ENCODE assay signal across 12 cellular contexts in genomic region chr18:79751918-79752578, GRCh38. TPM values are rescaled to one million over a fixed set of nuclear protein-coding genes. Genes with fewer than 3 reads are reported as not detected.
DNase-seq lines count a peak whose midpoint lies in the region; ATAC-seq and TF ChIP-seq lines count a peak whose summit lies in the region.
"Not testable (repeated sequence)": the region's sequence is repeated elsewhere in the genome, so short reads cannot be mapped to it uniquely, and the experiment has no call there.
"Had no signal": no experiment of that assay in that cellular context is flagged by ENCODE, and none has a peak within 500 bp of the region (broad histone marks: within the 10 kb centered on the region; RNA-seq: fewer than 3 reads in every experiment).

No MANE protein-coding gene starts in this region.

- H3K27me3 Mint-ChIP-seq in activated naive CD8-positive, alpha-beta T cell treated with anti-CD3 and anti-CD28 coated beads, Interleukin-2, amount 10 ng/mL, durations not matched to agents 7 days and 5 days; endodermal cell (ENCODE audit: insufficient read depth); glutamatergic neuron (ENCODE audit: unreplicated experiment): not testable (repeated sequence)

- H3F3A ChIP-seq in PC-3 (ENCODE audit: low read length, unreplicated experiment) = not testable (repeated sequence)

- H3K27ac Mint-ChIP-seq in activated naive CD8-positive, alpha-beta T cell treated with anti-CD3 and anti-CD28 coated beads, Interleukin-2, amount 10 ng/mL, durations not matched to agents 7 days and 5 days; endodermal cell; glutamatergic neuron (ENCODE audit: unreplicated experiment): not testable (repeated sequence)

- H3K36me3 Mint-ChIP-seq in activated naive CD8-positive, alpha-beta T cell treated with anti-CD3 and anti-CD28 coated beads, Interleukin-2, amount 10 ng/mL, durations not matched to agents 7 days and 5 days = peaks cover 28% of the 10 kb centered on the region
- H3K36me3 Mint-ChIP-seq in endodermal cell (ENCODE audit: low read depth) (peaks cover 47% of the 10 kb centered on the region), glutamatergic neuron (ENCODE audit: unreplicated experiment) (peaks cover 14% of the 10 kb centered on the region)

- not testable (repeated sequence) for H3K9me2 ChIP-seq in PC-3 (replicated peaks; ENCODE audit: low read length)

- POLR2A ChIA-PET in PC-3 (lab: Charles Lee; ENCODE audit: unreplicated experiment); activated naive CD8-positive, alpha-beta T cell treated with anti-CD3 and anti-CD28 coated beads, Interleukin-2, amount 10 ng/mL, durations not matched to agents 7 days and 5 days (lab: Charles Lee): not testable (repeated sequence)

- H3K4me3 ChIP-seq in PC-3 (ENCODE audit: low read length); endodermal cell (ENCODE audit: low read length); transverse colon: not testable (repeated sequence)
- H3K4me3 ChIP-seq in mucosa of rectum (ENCODE audit: low read length in 2 of 2) = peak overlapping the region in 1 of 2 donors; percentile 5

- not testable (repeated sequence) for H3K27ac ChIP-seq in PC-3 (ENCODE audit: low read length); endodermal cell (ENCODE audit: low read depth, low read length)
- H3K27ac ChIP-seq in mucosa of rectum (ENCODE audit: low read depth in 2 of 2, low read length in 2 of 2) = peak overlapping the region; percentile 69 to 76
- H3K27ac ChIP-seq in transverse colon = peak overlapping the region; percentile 27 to 71 (median 68)

- in situ Hi-C loops in transverse colon (cut with MboI; ENCODE audit: low pct_ligation_motif_present in 1 of 4, low pct_unique_long_range_greater_than_20kb in 1 of 4, low sequenced_read_pairs in 3 of 4) = not testable (repeated sequence)

- H3K4me1 ChIP-seq in PC-3 (ENCODE audit: insufficient read depth, low read length); endodermal cell (ENCODE audit: control insufficient read depth, insufficient read depth, low read length); transverse colon: not testable (repeated sequence)
- peaks cover 11 to 13% of the 10 kb centered on the region in 2 donors for H3K4me1 ChIP-seq in mucosa of rectum (ENCODE audit: control insufficient read depth in 2 of 2, insufficient read depth in 2 of 2, low read length in 2 of 2)

- H3K9me3 ChIP-seq in PC-3 (ENCODE audit: low read length); endodermal cell (ENCODE audit: control insufficient read depth, low read length); mucosa of rectum (ENCODE audit: control insufficient read depth in 2 of 2, low read length in 2 of 2); transverse colon: not testable (repeated sequence)

- H3K36me3 ChIP-seq in PC-3 (ENCODE audit: low read depth, low read length) (peaks cover 17% of the 10 kb centered on the region; the same call in 1 of the 2 replicates), endodermal cell (ENCODE audit: control insufficient read depth, insufficient read depth, low read length) (peaks cover 27% of the 10 kb centered on the region), mucosa of rectum (ENCODE audit: control insufficient read depth in 2 of 2, insufficient read depth in 2 of 2, low read length in 2 of 2) (peaks cover 37 to 45% of the 10 kb centered on the region in 2 donors), transverse colon (peaks cover 0 to 20% (median 10%) of the 10 kb centered on the region in 4 donors)

- BruUV-seq in PC-3 (replicated peaks; lab: Mats Ljungman, UMichigan) = not testable (repeated sequence)

- not testable (repeated sequence) for H3K79me2 ChIP-seq in PC-3 (ENCODE audit: low read length)

- 94 to 100% methylated on average over 3 to 15 of the region's 20 CpGs for WGBS in endodermal cell (ENCODE audit: insufficient coverage in 1 of 2, insufficient read length in 1 of 2), 2 experiments
- WGBS in transverse colon (ENCODE audit: low coverage in 1 of 2), 2 donors = 81% methylated on average over 14 of the region's 20 CpGs; no CpG with 5 or more reads in 1 of the 2 donors

- intact Hi-C loops in PC-3 (cut with micrococcal nuclease); posterior vena cava (cut with DNase I); transverse colon (cut with DNase I; ENCODE audit: low total_unique reads): not testable (repeated sequence)

- H3K4me3 Mint-ChIP-seq in activated naive CD8-positive, alpha-beta T cell treated with anti-CD3 and anti-CD28 coated beads, Interleukin-2, amount 10 ng/mL, durations not matched to agents 7 days and 5 days; endodermal cell; glutamatergic neuron (ENCODE audit: unreplicated experiment): not testable (repeated sequence)

- not testable (repeated sequence) for TF ChIP-seq POLR2A in transverse colon (IDR thresholded peaks at IDR 0.05)

- H3K4me2 ChIP-seq in PC-3 (ENCODE audit: low read length) = not testable (repeated sequence)

- H4K20me1 ChIP-seq in PC-3 (ENCODE audit: low read length) = not testable (repeated sequence)

- not testable (repeated sequence) for H3K27me3 ChIP-seq in PC-3 (ENCODE audit: low read length); endodermal cell (ENCODE audit: control insufficient read depth, insufficient read depth, low read length, poor library complexity, severe bottlenecking); mucosa of rectum (ENCODE audit: control insufficient read depth in 2 of 2, insufficient read depth in 2 of 2, low read length in 2 of 2); transverse colon

- TF ChIP-seq EP300 in transverse colon (IDR thresholded peaks at IDR 0.05; ENCODE audit: low read depth) = not testable (repeated sequence)

- peak; percentile 42 for TF ChIP-seq CTCF in PC-3 (conservative IDR thresholded peaks at IDR 0.05; ENCODE audit: low read depth, low read length)
- TF ChIP-seq CTCF in endodermal cell (conservative IDR thresholded peaks at IDR 0.05) = peak; percentile 66
- TF ChIP-seq CTCF in glutamatergic neuron (IDR thresholded peaks at IDR 0.05; ENCODE audit: partially characterized antibody, unreplicated experiment) = peak; percentile 18
- peak in 3 of 5 experiments; percentile 32 to 35 (median 33) for TF ChIP-seq CTCF in transverse colon (IDR thresholded peaks at IDR 0.05)

- not testable (repeated sequence) for H3K4me1 Mint-ChIP-seq in activated naive CD8-positive, alpha-beta T cell treated with anti-CD3 and anti-CD28 coated beads, Interleukin-2, amount 10 ng/mL, durations not matched to agents 7 days and 5 days; endodermal cell; glutamatergic neuron (ENCODE audit: low read depth, unreplicated experiment)

- CTCF ChIA-PET in PC-3 (lab: Charles Lee) = interaction anchor here (0.6 kb wide), 1 partner anchor 359 kb away, joined by 3 read pairs; no protein-coding TSS in a partner anchor

- not testable (repeated sequence) for H3K9ac ChIP-seq in PC-3 (ENCODE audit: low read length); endodermal cell (ENCODE audit: extremely low read depth, low read length, poor library complexity, severe bottlenecking); mucosa of rectum (ENCODE audit: low read depth in 1 of 2, low read length in 2 of 2)

- H2AFZ ChIP-seq in PC-3 (ENCODE audit: low read length) = not testable (repeated sequence)

- H3K9me3 Mint-ChIP-seq in activated naive CD8-positive, alpha-beta T cell treated with anti-CD3 and anti-CD28 coated beads, Interleukin-2, amount 10 ng/mL, durations not matched to agents 7 days and 5 days; endodermal cell; glutamatergic neuron (ENCODE audit: unreplicated experiment): not testable (repeated sequence)

- not testable (repeated sequence) for ATAC-seq in PC-3; activated naive CD8-positive, alpha-beta T cell treated with anti-CD3 and anti-CD28 coated beads, Interleukin-2, amount 10 ng/mL, durations not matched to agents 7 days and 5 days (ENCODE audit: low read depth)

- peak; percentile 12 for DNase-seq in ELR (ENCODE audit: low read depth)
- DNase-seq in PC-3, endodermal cell: not testable (repeated sequence)
- DNase-seq in activated naive CD8-positive, alpha-beta T cell treated with anti-CD3 and anti-CD28 coated beads, Interleukin-2, amount 10 ng/mL, durations not matched to agents 7 days and 5 days = peak; percentile 13
- DNase-seq in glutamatergic neuron = peak; percentile 4
- DNase-seq in posterior vena cava (ENCODE audit: low spot score) = peak; percentile 28
- DNase-seq in transverse colon = peak; percentile 60

RNA-seq across cellular contexts. Expression of gene KCNG2, which starts 45.7 kb away (rescaled TPM):
- total RNA-seq in PC-3 (2014; rRNA removed) (not detected in 2 replicates), endodermal cell (not detected), glutamatergic neuron (ENCODE audit: unreplicated experiment) (1.6 TPM), posterior vena cava (under 1 TPM; 0.38 to 0.56 TPM), transverse colon (1 to 10 TPM in 1 of 4 donors, under 1 TPM in 1, not detected in 2; 0.41 to 6.7 TPM)
- not detected for total RNA-seq in activated naive CD8-positive, alpha-beta T cell treated with anti-CD3 and anti-CD28 coated beads, Interleukin-2, amount 10 ng/mL, durations not matched to agents 7 days and 5 days
- 0.32 TPM for polyA plus RNA-seq in endodermal cell (2013, experiment 1 of 2)
- polyA plus RNA-seq in endodermal cell (2013, experiment 2 of 2) = not detected
- total RNA-seq: A172, Daoy, GM23248, IMR-90 had no signal
- polyA plus RNA-seq: GM23248, IMR-90 had no signal
